1 cellular context compared by ENCODE assay signal in genomic region chr16:77834600-77834963, GRCh38.
TF ChIP-seq lines count a peak whose summit lies in the region.

No MANE protein-coding gene starts in this region.

TF ChIP-seq in IMR-90, 13 proteins besides CTCF, POLR2A, EP300 and RAD21 (continued from another document):
- TF ChIP-seq BHLHE40 (IDR thresholded peaks at IDR 0.05; ENCODE audit: low read depth, low read length) (no peak), CHD1 (IDR thresholded peaks at IDR 0.05; ENCODE audit: low read depth, low read length) (no peak), RCOR1 (IDR thresholded peaks at IDR 0.05; ENCODE audit: insufficient replicate concordance, low read length) (peak; percentile 87), FOS (IDR thresholded peaks at IDR 0.05; ENCODE audit: low read depth, low read length) (peak; percentile 46; the same call in 1 of the 2 replicates)
